In the genomic region with DNA sequence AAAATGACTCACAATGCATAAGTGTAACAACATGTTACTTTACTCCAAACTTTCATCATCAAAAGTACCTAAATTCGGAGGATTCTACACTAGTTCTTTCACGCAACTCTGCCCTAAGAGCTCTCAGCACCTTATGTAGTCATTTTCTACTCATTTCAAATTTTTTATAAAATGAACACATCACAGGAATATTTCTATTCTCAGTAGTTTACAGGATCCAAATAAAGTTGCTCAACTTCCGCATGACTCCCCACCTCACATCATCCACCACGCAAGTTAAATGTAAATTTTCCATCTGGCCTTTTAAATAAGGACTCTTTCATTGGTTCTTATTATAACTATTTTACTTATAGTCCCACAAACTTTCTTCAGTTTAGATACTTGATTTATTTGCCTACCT, we compare ENCODE assay signal across 22 cellular contexts.
"Had no signal": no experiment of that assay in that cellular context is flagged by ENCODE, and none has a peak within 500 bp of the region (broad histone marks: within the 10 kb centered on the region; RNA-seq: fewer than 3 reads in every experiment).

No MANE protein-coding gene starts in this region.

- H3K27ac Mint-ChIP-seq: memory B cell; naive B cell; nephron; progenitor cell of endocrine pancreas; stimulated activated effector memory CD8-positive, alpha-beta T cell treated with anti-CD3 and anti-CD28 coated beads, Interleukin-12 subunit alpha, Interleukin-12 subunit beta, amount 100 ng/mL, for 72 hours had no signal

- H3K9me3 Mint-ChIP-seq: memory B cell; naive B cell; nephron; stimulated activated effector memory CD8-positive, alpha-beta T cell treated with anti-CD3 and anti-CD28 coated beads, Interleukin-12 subunit alpha, Interleukin-12 subunit beta, amount 100 ng/mL, for 72 hours had no signal

- H3K27me3 ChIP-seq: colonic mucosa, gastrocnemius medialis, tibial nerve, vagina had no signal

- H3K36me3 ChIP-seq: colonic mucosa, gastrocnemius medialis, heart right ventricle, left ventricle myocardium inferior, lower lobe of right lung, pancreas, tibial nerve, upper lobe of right lung, vagina had no signal

- H3K4me1 ChIP-seq: colonic mucosa, gastrocnemius medialis, heart right ventricle, left ventricle myocardium inferior, lower lobe of right lung, pancreas, tibial nerve, upper lobe of right lung, vagina had no signal

- H3K27me3 Mint-ChIP-seq: memory B cell, naive B cell had no signal

- H3K27ac ChIP-seq: colonic mucosa, gastrocnemius medialis, heart right ventricle, left ventricle myocardium inferior, lower lobe of right lung, pancreas, tibial nerve, upper lobe of right lung, vagina had no signal

- H3K4me1 Mint-ChIP-seq: memory B cell; naive B cell; stimulated activated effector memory CD8-positive, alpha-beta T cell treated with anti-CD3 and anti-CD28 coated beads, Interleukin-12 subunit alpha, Interleukin-12 subunit beta, amount 100 ng/mL, for 72 hours had no signal

- H3K4me3 Mint-ChIP-seq: memory B cell; naive B cell; nephron; stimulated activated effector memory CD8-positive, alpha-beta T cell treated with anti-CD3 and anti-CD28 coated beads, Interleukin-12 subunit alpha, Interleukin-12 subunit beta, amount 100 ng/mL, for 72 hours had no signal

- H3K36me3 Mint-ChIP-seq: memory B cell; naive B cell; stimulated activated effector memory CD8-positive, alpha-beta T cell treated with anti-CD3 and anti-CD28 coated beads, Interleukin-12 subunit alpha, Interleukin-12 subunit beta, amount 100 ng/mL, for 72 hours had no signal

- H3K4me3 ChIP-seq: colonic mucosa, gastrocnemius medialis, heart right ventricle, left ventricle myocardium inferior, lower lobe of right lung, pancreas, tibial nerve, upper lobe of right lung, vagina had no signal

- DNase-seq: colonic mucosa; dermis blood vessel endothelial cell; gastrocnemius medialis; heart right ventricle; hypothalamus; islet precursor cell; left ventricle myocardium inferior; lower lobe of right lung; naive B cell; occipital lobe; pancreas; right cardiac atrium; stimulated activated CD4-positive, alpha-beta T cell treated with anti-CD3 and anti-CD28 coated beads, Interleukin-4, amount 100 ng/mL, for 1 hour; stimulated activated CD8-positive, alpha-beta memory T cell treated with anti-CD3 and anti-CD28 coated beads, Interleukin-4, amount 100 ng/mL, for 48 hours; stimulated activated naive CD8-positive, alpha-beta T cell treated with anti-CD3 and anti-CD28 coated beads, Interleukin-15, Interleukin-2, amounts not matched to agents 100 U/mL and 50 U/mL, for 24 hours; upper lobe of right lung had no signal

- ATAC-seq: gastrocnemius medialis; heart right ventricle; lower lobe of right lung; pancreas; right cardiac atrium; stimulated activated effector memory CD8-positive, alpha-beta T cell treated with anti-CD3 and anti-CD28 coated beads, Interleukin-12 subunit alpha, Interleukin-12 subunit beta, amount 100 ng/mL, for 72 hours; stimulated activated naive CD8-positive, alpha-beta T cell treated with anti-CD3 and anti-CD28 coated beads, Interleukin-15, Interleukin-2, amounts not matched to agents 100 U/mL and 50 U/mL, for 24 hours; upper lobe of right lung had no signal

- H3K9me3 ChIP-seq: colonic mucosa, gastrocnemius medialis, heart right ventricle, left ventricle myocardium inferior, lower lobe of right lung, pancreas, tibial nerve, upper lobe of right lung, vagina had no signal
